Comparison of ENCODE assay signal across 24 cellular contexts in genomic region chr2:182404102-182404501, GRCh38. TPM values are rescaled to one million over a fixed set of nuclear protein-coding genes. Genes with fewer than 3 reads are reported as not detected.
DNase-seq lines count a peak whose midpoint lies in the region; ATAC-seq and TF ChIP-seq lines count a peak whose summit lies in the region.
"Had no signal": no experiment of that assay in that cellular context is flagged by ENCODE, and none has a peak within 500 bp of the region (broad histone marks: within the 10 kb centered on the region; RNA-seq: fewer than 3 reads in every experiment).

No MANE protein-coding gene starts in this region.

- no peak overlapping the region for H3K4me3 ChIP-seq in fibroblast of the aortic adventitia (ENCODE audit: low read depth, low read length)
- H3K4me3 ChIP-seq: body of pancreas, coronary artery, GM23338, uterus had no signal

- TF ChIP-seq CTCF in fibroblast of the aortic adventitia (IDR thresholded peaks at IDR 0.05; ENCODE audit: insufficient read depth, low read length), result no peak

- no peaks in the 10 kb centered on the region for H3K27me3 Mint-ChIP-seq in activated naive CD8-positive, alpha-beta T cell treated with anti-CD3 and anti-CD28 coated beads, Interleukin-2, amount 50 U/mL, for 24 hours
- H3K27me3 Mint-ChIP-seq: activated naive CD4-positive, alpha-beta T cell treated with anti-CD3 and anti-CD28 coated beads, Interleukin-2, amount 10 ng/mL, durations not matched to agents 7 days and 5 days; activated T-cell treated with anti-CD3 and anti-CD28 coated beads, Interleukin-2, amount 50 U/mL, for 24 hours had no signal

- no peak for ATAC-seq in GM19324 (IDR thresholded peaks at IDR 0.05; ENCODE audit: low FRiP score, unreplicated experiment)
- no peak for ATAC-seq in activated naive CD8-positive, alpha-beta T cell treated with anti-CD3 and anti-CD28 coated beads, Interleukin-2, amount 50 U/mL, for 24 hours
- ATAC-seq in GM21528 (IDR thresholded peaks at IDR 0.05; ENCODE audit: low FRiP score, unreplicated experiment), result no peak
- no peak for ATAC-seq in GM18520 (IDR thresholded peaks at IDR 0.05; ENCODE audit: unreplicated experiment)
- ATAC-seq: activated CD8-positive, alpha-beta T cell treated with anti-CD3 and anti-CD28 coated beads, Interleukin-2, amount 10 ng/mL, durations not matched to agents 7 days and 5 days; body of pancreas; GM23338; right cardiac atrium had no signal

- no peaks in the 10 kb centered on the region for H3K36me3 Mint-ChIP-seq in activated naive CD8-positive, alpha-beta T cell treated with anti-CD3 and anti-CD28 coated beads, Interleukin-2, amount 50 U/mL, for 24 hours (ENCODE audit: low read depth)
- H3K36me3 Mint-ChIP-seq: activated naive CD4-positive, alpha-beta T cell treated with anti-CD3 and anti-CD28 coated beads, Interleukin-2, amount 10 ng/mL, durations not matched to agents 7 days and 5 days had no signal

- no peak overlapping the region for H3K4me3 Mint-ChIP-seq in activated naive CD8-positive, alpha-beta T cell treated with anti-CD3 and anti-CD28 coated beads, Interleukin-2, amount 50 U/mL, for 24 hours
- H3K4me3 Mint-ChIP-seq: activated CD8-positive, alpha-beta T cell treated with anti-CD3 and anti-CD28 coated beads, Interleukin-2, amount 10 ng/mL, durations not matched to agents 7 days and 5 days; activated naive CD4-positive, alpha-beta T cell treated with anti-CD3 and anti-CD28 coated beads, Interleukin-2, amount 10 ng/mL, durations not matched to agents 7 days and 5 days; activated T-cell treated with anti-CD3 and anti-CD28 coated beads, Interleukin-2, amount 50 U/mL, for 24 hours; GM23338 had no signal

- peak; percentile 59 for DNase-seq in A172 (ENCODE audit: low spot score)
- DNase-seq in HS-27A (ENCODE audit: low read depth), result peak; percentile 30
- DNase-seq in amniotic epithelial cell (ENCODE audit: low read depth), result peak; percentile 34
- DNase-seq in fibroblast of the aortic adventitia (ENCODE audit: low read depth), result peak; percentile 44
- DNase-seq in activated naive CD8-positive, alpha-beta T cell treated with anti-CD3 and anti-CD28 coated beads, Interleukin-2, amount 50 U/mL, for 24 hours, result no peak
- DNase-seq: ACHN; activated CD4-positive, CD25-positive, alpha-beta regulatory T cell; activated CD8-positive, alpha-beta T cell treated with anti-CD3 and anti-CD28 coated beads, Interleukin-2, amount 10 ng/mL, durations not matched to agents 7 days and 5 days; activated naive CD4-positive, alpha-beta T cell treated with anti-CD3 and anti-CD28 coated beads, Interleukin-2, amount 10 ng/mL, durations not matched to agents 7 days and 5 days; activated T-cell treated with anti-CD3 and anti-CD28 coated beads, Interleukin-2, amount 50 U/mL, for 24 hours; body of pancreas; C1 segment of cervical spinal cord; foreskin melanocyte; kidney; NCI-H1092 treated with DMSO at 0.1 percent for 48 hours; NCI-H2081; nucleus accumbens; right cardiac atrium; uterus had no signal

- peaks cover 3% of the 10 kb centered on the region for H3K9me3 Mint-ChIP-seq in activated naive CD8-positive, alpha-beta T cell treated with anti-CD3 and anti-CD28 coated beads, Interleukin-2, amount 50 U/mL, for 24 hours
- H3K9me3 Mint-ChIP-seq: activated naive CD4-positive, alpha-beta T cell treated with anti-CD3 and anti-CD28 coated beads, Interleukin-2, amount 10 ng/mL, durations not matched to agents 7 days and 5 days; activated T-cell treated with anti-CD3 and anti-CD28 coated beads, Interleukin-2, amount 50 U/mL, for 24 hours; GM23338 had no signal

- H3K4me1 Mint-ChIP-seq in activated naive CD8-positive, alpha-beta T cell treated with anti-CD3 and anti-CD28 coated beads, Interleukin-2, amount 50 U/mL, for 24 hours, result no peaks in the 10 kb centered on the region
- H3K4me1 Mint-ChIP-seq: activated naive CD4-positive, alpha-beta T cell treated with anti-CD3 and anti-CD28 coated beads, Interleukin-2, amount 10 ng/mL, durations not matched to agents 7 days and 5 days had no signal

- no peak overlapping the region for H3K27ac Mint-ChIP-seq in activated naive CD8-positive, alpha-beta T cell treated with anti-CD3 and anti-CD28 coated beads, Interleukin-2, amount 50 U/mL, for 24 hours
- H3K27ac Mint-ChIP-seq: activated CD8-positive, alpha-beta T cell treated with anti-CD3 and anti-CD28 coated beads, Interleukin-2, amount 10 ng/mL, durations not matched to agents 7 days and 5 days; activated naive CD4-positive, alpha-beta T cell treated with anti-CD3 and anti-CD28 coated beads, Interleukin-2, amount 10 ng/mL, durations not matched to agents 7 days and 5 days; activated T-cell treated with anti-CD3 and anti-CD28 coated beads, Interleukin-2, amount 50 U/mL, for 24 hours; GM23338 had no signal

RNA-seq across cellular contexts. Expression of gene PDE1A, which starts 22.7 kb away (rescaled TPM):
- 1.4 TPM in 1 of 2 replicates, not detected in the other for total RNA-seq in A172 (2014; rRNA removed; shearing (Covaris generic))
- 18.7 and 34.9 TPM in 2 replicates for total RNA-seq in fibroblast of the aortic adventitia (ENCODE audit: low replicate concordance)
- total RNA-seq: activated CD8-positive, alpha-beta T cell treated with anti-CD3 and anti-CD28 coated beads, Interleukin-2, amount 10 ng/mL, durations not matched to agents 7 days and 5 days had no signal
